ENCODE assay signal across 8 cellular contexts in genomic region chr14:91115986-91116385, GRCh38. TPM values are rescaled to one million over a fixed set of nuclear protein-coding genes. Genes with fewer than 3 reads are reported as not detected.
A peak's percentile ranks its signal among the peaks of the same experiment; 100 is the strongest.
DNase-seq lines count a peak whose midpoint lies in the region; ATAC-seq and TF ChIP-seq lines count a peak whose summit lies in the region.

No MANE protein-coding gene starts in this region.

- peak overlapping the region; percentile 49 for H3K4me3 ChIP-seq in epithelial cell of esophagus (ENCODE audit: low read length)
- peak overlapping the region; percentile 77 for H3K4me3 ChIP-seq in psoas muscle

- peaks cover 41% of the 10 kb centered on the region for H3K4me1 ChIP-seq in psoas muscle

- H3K9me3 ChIP-seq in psoas muscle, result no peaks in the 10 kb centered on the region

- intact Hi-C loops in psoas muscle (cut with DNase I), result no loop called here

- WGBS in psoas muscle, 3 donors, result 66 to 79% (median 70%) methylated on average over 2 of the region's 2 CpGs

- no peak for ATAC-seq in psoas muscle
- ATAC-seq in HG03135 (IDR thresholded peaks at IDR 0.05; ENCODE audit: unreplicated experiment), result no peak
- ATAC-seq in HG02759 (IDR thresholded peaks at IDR 0.05; ENCODE audit: unreplicated experiment), result no peak

- DNase-seq in EL, result peak; percentile 39
- DNase-seq in OCI-M1 (lab: John Stamatoyannopoulos, UW), result peak; percentile 4
- DNase-seq in epithelial cell of esophagus (ENCODE audit: low read depth), result peak; percentile 51
- DNase-seq in psoas muscle, result no peak
- DNase-seq in mucosa of gallbladder (ENCODE audit: low spot score), result no peak
- DNase-seq in AG08396 (ENCODE audit: low spot score), result no peak

- peaks cover 0 to 3% of the 10 kb centered on the region in 2 donors for H3K36me3 ChIP-seq in psoas muscle (ENCODE audit: insufficient read depth in 1 of 2, low read depth in 1 of 2)

- H3K27me3 ChIP-seq in psoas muscle (ENCODE audit: insufficient read depth in 3 of 3, low read length in 2 of 3), result no peaks in the 10 kb centered on the region

- TF ChIP-seq CTCF in epithelial cell of esophagus (IDR thresholded peaks at IDR 0.05; ENCODE audit: insufficient read depth, low read depth, low read length, missing control alignments) (no peak), psoas muscle (IDR thresholded peaks at IDR 0.05) (no peak)

- H3K27ac ChIP-seq in psoas muscle, result peak overlapping the region; percentile 97

RNA-seq across cellular contexts. Expression of gene DGLUCY, which starts 2.1 kb away (rescaled TPM):
- total RNA-seq in psoas muscle, result 100 to 1,000 TPM in 2 of 4 donors, 10 to 100 TPM in 2; 77.5 to 135 (median 98.7) TPM
- polyA plus RNA-seq in psoas muscle, result 10 to 100 TPM; 20.4 to 53.1 (median 43.2) TPM
- total RNA-seq in mucosa of gallbladder, result 97.6 TPM

RNA-seq across cellular contexts. Expression of gene RPS6KA5, which starts 55.5 kb away (rescaled TPM):
- total RNA-seq in psoas muscle, result 10 to 100 TPM; 11.5 to 20.0 (median 15.8) TPM
- polyA plus RNA-seq in psoas muscle, result 1 to 10 TPM in 2 of 3 donors, under 1 TPM in 1; 0.94 to 3.9 (median 3.7) TPM
- 7.1 TPM for total RNA-seq in mucosa of gallbladder

Comparison
In these comparisons a context has a peak if more than half of its experiments do, and no peak if none do; other contexts are left out.
1. DNase-seq: peak in EL (single experiment), OCI-M1 (single experiment) and epithelial cell of esophagus (single experiment); none in psoas muscle (0 of 2), mucosa of gallbladder (single experiment) and AG08396 (single experiment).